In the genomic region with DNA sequence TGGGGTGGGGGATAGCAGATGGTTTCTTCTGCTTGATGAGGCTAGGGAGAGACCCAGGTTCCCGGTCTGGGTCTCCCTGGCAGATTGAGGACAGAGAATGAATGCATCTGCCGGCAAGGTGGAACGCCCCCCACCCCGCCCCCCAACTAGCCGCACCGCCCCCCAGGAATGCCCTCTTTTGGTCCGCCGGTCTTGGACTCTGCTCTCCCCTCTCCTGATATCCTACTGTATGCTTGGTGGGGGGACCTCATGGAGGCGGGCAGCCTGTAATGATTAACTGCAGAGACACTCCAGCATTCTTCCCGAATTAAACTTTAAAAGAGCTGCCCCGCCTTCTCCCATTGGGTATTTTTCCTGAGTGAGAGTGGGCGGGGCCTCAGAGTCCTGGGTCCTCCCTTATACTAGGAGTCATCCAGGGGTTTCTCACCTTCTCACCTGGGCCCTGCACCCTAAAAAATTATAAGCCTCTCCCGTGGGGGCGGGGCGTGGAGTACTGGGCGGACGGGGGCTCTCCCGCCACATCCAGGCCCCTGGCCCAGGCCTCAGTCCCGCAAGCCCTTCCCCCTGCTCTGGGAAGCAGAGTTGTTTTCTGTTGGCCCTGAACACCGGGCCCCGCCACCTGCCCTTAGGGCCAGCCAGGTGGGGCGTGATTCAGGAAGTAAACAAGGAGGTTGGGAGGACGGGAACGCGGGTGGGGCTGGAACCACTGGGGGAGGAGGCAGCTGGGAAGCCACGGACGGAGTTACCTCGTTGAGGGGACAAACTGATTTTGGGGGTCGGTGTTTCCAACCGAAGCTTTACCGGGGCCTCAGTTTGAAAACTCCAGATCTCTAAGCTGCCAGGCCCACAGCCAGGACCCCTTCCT, we compare ENCODE assay signal across 1 cellular context.
TF ChIP-seq lines count a peak whose summit lies in the region.

No MANE protein-coding gene starts in this region.

TF ChIP-seq in HepG2, 621 proteins besides CTCF, POLR2A, EP300 and RAD21 (continued from another document):
- TF ChIP-seq, protein P1, sequence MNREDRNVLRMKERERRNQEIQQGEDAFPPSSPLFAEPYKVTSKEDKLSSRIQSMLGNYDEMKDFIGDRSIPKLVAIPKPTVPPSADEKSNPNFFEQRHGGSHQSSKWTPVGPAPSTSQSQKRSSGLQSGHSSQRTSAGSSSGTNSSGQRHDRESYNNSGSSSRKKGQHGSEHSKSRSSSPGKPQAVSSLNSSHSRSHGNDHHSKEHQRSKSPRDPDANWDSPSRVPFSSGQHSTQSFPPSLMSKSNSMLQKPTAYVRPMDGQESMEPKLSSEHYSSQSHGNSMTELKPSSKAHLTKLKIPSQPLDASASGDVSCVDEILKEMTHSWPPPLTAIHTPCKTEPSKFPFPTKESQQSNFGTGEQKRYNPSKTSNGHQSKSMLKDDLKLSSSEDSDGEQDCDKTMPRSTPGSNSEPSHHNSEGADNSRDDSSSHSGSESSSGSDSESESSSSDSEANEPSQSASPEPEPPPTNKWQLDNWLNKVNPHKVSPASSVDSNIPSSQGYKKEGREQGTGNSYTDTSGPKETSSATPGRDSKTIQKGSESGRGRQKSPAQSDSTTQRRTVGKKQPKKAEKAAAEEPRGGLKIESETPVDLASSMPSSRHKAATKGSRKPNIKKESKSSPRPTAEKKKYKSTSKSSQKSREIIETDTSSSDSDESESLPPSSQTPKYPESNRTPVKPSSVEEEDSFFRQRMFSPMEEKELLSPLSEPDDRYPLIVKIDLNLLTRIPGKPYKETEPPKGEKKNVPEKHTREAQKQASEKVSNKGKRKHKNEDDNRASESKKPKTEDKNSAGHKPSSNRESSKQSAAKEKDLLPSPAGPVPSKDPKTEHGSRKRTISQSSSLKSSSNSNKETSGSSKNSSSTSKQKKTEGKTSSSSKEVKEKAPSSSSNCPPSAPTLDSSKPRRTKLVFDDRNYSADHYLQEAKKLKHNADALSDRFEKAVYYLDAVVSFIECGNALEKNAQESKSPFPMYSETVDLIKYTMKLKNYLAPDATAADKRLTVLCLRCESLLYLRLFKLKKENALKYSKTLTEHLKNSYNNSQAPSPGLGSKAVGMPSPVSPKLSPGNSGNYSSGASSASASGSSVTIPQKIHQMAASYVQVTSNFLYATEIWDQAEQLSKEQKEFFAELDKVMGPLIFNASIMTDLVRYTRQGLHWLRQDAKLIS (CRISPR knock-in tag; IDR thresholded peaks at IDR 0.05) = no peak
- TF ChIP-seq AKAP8 (CRISPR knock-in tag; IDR thresholded peaks at IDR 0.05) (peak; percentile 94), ZNF264 (CRISPR knock-in tag; IDR thresholded peaks at IDR 0.05) (peak; percentile 68; the same call in 1 of the 2 replicates), RBM22 (optimal IDR thresholded peaks at IDR 0.05; ENCODE audit: low read length) (no peak), MAFK (conservative IDR thresholded peaks at IDR 0.05 in 1 of 2, IDR thresholded peaks at IDR 0.05 in 1 of 2; ENCODE audit: low read length in 2 of 2) (no peak), RXRB (CRISPR knock-in tag; IDR thresholded peaks at IDR 0.05; ENCODE audit: borderline replicate concordance) (no peak; the same call in 1 of the 2 replicates), SALL1 (CRISPR knock-in tag; IDR thresholded peaks at IDR 0.05) (peak; percentile 89), ZNF605 (CRISPR knock-in tag; IDR thresholded peaks at IDR 0.05) (peak; percentile 91), MATR3 (CRISPR knock-in tag; IDR thresholded peaks at IDR 0.05) (no peak), FOXJ3 (CRISPR knock-in tag; IDR thresholded peaks at IDR 0.05; ENCODE audit: borderline replicate concordance) (peak; percentile 56; the same call in 1 of the 2 replicates), HOXD1 (CRISPR knock-in tag; IDR thresholded peaks at IDR 0.05) (peak; percentile 59; the same call in 1 of the 2 replicates), GATAD2A (CRISPR knock-in tag; IDR thresholded peaks at IDR 0.05) (peak; percentile 93), POLR2AphosphoS5 (IDR thresholded peaks at IDR 0.05; ENCODE audit: low read depth, low read length) (peak; percentile 65), ZNF20 (CRISPR knock-in tag; IDR thresholded peaks at IDR 0.05) (no peak), RELA (CRISPR knock-in tag; IDR thresholded peaks at IDR 0.05) (0 out of 2 replicates have a peak, but pooled peaks have one; percentile 26)
- TF ChIP-seq, protein P2, sequence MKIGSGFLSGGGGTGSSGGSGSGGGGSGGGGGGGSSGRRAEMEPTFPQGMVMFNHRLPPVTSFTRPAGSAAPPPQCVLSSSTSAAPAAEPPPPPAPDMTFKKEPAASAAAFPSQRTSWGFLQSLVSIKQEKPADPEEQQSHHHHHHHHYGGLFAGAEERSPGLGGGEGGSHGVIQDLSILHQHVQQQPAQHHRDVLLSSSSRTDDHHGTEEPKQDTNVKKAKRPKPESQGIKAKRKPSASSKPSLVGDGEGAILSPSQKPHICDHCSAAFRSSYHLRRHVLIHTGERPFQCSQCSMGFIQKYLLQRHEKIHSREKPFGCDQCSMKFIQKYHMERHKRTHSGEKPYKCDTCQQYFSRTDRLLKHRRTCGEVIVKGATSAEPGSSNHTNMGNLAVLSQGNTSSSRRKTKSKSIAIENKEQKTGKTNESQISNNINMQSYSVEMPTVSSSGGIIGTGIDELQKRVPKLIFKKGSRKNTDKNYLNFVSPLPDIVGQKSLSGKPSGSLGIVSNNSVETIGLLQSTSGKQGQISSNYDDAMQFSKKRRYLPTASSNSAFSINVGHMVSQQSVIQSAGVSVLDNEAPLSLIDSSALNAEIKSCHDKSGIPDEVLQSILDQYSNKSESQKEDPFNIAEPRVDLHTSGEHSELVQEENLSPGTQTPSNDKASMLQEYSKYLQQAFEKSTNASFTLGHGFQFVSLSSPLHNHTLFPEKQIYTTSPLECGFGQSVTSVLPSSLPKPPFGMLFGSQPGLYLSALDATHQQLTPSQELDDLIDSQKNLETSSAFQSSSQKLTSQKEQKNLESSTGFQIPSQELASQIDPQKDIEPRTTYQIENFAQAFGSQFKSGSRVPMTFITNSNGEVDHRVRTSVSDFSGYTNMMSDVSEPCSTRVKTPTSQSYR (CRISPR knock-in tag; IDR thresholded peaks at IDR 0.05; ENCODE audit: borderline replicate concordance) = peak; percentile 91
- TF ChIP-seq, protein P3, sequence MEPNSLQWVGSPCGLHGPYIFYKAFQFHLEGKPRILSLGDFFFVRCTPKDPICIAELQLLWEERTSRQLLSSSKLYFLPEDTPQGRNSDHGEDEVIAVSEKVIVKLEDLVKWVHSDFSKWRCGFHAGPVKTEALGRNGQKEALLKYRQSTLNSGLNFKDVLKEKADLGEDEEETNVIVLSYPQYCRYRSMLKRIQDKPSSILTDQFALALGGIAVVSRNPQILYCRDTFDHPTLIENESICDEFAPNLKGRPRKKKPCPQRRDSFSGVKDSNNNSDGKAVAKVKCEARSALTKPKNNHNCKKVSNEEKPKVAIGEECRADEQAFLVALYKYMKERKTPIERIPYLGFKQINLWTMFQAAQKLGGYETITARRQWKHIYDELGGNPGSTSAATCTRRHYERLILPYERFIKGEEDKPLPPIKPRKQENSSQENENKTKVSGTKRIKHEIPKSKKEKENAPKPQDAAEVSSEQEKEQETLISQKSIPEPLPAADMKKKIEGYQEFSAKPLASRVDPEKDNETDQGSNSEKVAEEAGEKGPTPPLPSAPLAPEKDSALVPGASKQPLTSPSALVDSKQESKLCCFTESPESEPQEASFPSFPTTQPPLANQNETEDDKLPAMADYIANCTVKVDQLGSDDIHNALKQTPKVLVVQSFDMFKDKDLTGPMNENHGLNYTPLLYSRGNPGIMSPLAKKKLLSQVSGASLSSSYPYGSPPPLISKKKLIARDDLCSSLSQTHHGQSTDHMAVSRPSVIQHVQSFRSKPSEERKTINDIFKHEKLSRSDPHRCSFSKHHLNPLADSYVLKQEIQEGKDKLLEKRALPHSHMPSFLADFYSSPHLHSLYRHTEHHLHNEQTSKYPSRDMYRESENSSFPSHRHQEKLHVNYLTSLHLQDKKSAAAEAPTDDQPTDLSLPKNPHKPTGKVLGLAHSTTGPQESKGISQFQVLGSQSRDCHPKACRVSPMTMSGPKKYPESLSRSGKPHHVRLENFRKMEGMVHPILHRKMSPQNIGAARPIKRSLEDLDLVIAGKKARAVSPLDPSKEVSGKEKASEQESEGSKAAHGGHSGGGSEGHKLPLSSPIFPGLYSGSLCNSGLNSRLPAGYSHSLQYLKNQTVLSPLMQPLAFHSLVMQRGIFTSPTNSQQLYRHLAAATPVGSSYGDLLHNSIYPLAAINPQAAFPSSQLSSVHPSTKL (CRISPR knock-in tag; IDR thresholded peaks at IDR 0.05) = peak; percentile 75
- TF ChIP-seq, protein P4, sequence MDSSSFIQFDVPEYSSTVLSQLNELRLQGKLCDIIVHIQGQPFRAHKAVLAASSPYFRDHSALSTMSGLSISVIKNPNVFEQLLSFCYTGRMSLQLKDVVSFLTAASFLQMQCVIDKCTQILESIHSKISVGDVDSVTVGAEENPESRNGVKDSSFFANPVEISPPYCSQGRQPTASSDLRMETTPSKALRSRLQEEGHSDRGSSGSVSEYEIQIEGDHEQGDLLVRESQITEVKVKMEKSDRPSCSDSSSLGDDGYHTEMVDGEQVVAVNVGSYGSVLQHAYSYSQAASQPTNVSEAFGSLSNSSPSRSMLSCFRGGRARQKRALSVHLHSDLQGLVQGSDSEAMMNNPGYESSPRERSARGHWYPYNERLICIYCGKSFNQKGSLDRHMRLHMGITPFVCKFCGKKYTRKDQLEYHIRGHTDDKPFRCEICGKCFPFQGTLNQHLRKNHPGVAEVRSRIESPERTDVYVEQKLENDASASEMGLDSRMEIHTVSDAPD (CRISPR knock-in tag; IDR thresholded peaks at IDR 0.05) = no peak
- TF ChIP-seq, protein P5, sequence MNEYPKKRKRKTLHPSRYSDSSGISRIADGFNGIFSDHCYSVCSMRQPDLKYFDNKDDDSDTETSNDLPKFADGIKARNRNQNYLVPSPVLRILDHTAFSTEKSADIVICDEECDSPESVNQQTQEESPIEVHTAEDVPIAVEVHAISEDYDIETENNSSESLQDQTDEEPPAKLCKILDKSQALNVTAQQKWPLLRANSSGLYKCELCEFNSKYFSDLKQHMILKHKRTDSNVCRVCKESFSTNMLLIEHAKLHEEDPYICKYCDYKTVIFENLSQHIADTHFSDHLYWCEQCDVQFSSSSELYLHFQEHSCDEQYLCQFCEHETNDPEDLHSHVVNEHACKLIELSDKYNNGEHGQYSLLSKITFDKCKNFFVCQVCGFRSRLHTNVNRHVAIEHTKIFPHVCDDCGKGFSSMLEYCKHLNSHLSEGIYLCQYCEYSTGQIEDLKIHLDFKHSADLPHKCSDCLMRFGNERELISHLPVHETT (CRISPR knock-in tag; conservative IDR thresholded peaks at IDR 0.05) = 0 out of 2 replicates have a peak, but pooled peaks have one; percentile 40
